ENCODE assay signal across 16 cellular contexts in genomic region chr7:2814682-2815522, GRCh38. TPM values are rescaled to one million over a fixed set of nuclear protein-coding genes. Genes with fewer than 3 reads are reported as not detected.
A peak's percentile ranks its signal among the peaks of the same experiment; 100 is the strongest.
DNase-seq lines count a peak whose midpoint lies in the region; ATAC-seq, FAIRE-seq and TF ChIP-seq lines count a peak whose summit lies in the region.
"Had no signal": no experiment of that assay in that cellular context is flagged by ENCODE, and none has a peak within 500 bp of the region (broad histone marks: within the 10 kb centered on the region; RNA-seq: fewer than 3 reads in every experiment).

No MANE protein-coding gene starts in this region.

- H3K27ac ChIP-seq in ACC112 (ENCODE audit: low read depth, low read length) (peak overlapping the region; percentile 81), SJSA1 (peak overlapping the region; percentile 80), heart right ventricle (peak overlapping the region in 9 of 10 donors; percentile 58 to 84 (median 76))
- H3K27ac ChIP-seq: WERI-Rb-1 had no signal

- H3K9me3 ChIP-seq in SJSA1 (replicated peaks) (no peaks in the 10 kb centered on the region), heart right ventricle (no peaks in the 10 kb centered on the region)
- H3K9me3 ChIP-seq: testis had no signal

- no peak for FAIRE-seq in GM12892 (lab: Jason Lieb, UNC)
- FAIRE-seq: endometrium had no signal

- peak; percentile 98 to 99 for DNase-seq in SJSA1 (ENCODE audit: low read depth in 1 of 2, low spot score in 2 of 2)
- no peak for DNase-seq in heart right ventricle
- no peak for DNase-seq in nephron progenitor cell
- no peak for DNase-seq in GM12892 (ENCODE audit: insufficient read length)
- no peak for DNase-seq in stimulated activated CD4-positive, alpha-beta T cell treated with anti-CD3 and anti-CD28 coated beads, Interleukin-2, amount 100 ng/mL, for 48 hours
- DNase-seq in NCI-H524 (lab: John Stamatoyannopoulos, UW): no peak
- DNase-seq in NCI-H1048 (lab: John Stamatoyannopoulos, UW): no peak
- DNase-seq: amygdala, hypothalamus, NCI-H146, NCI-H774, retina, testis, WERI-Rb-1 had no signal

- intact Hi-C loops in heart right ventricle (cut with DNase I): loop anchor here in 1 of 10 donors (5.0 kb wide), 1 partner anchor 53 kb away; no protein-coding TSS in a partner anchor

- H3K36me3 ChIP-seq in ACC112 (ENCODE audit: insufficient read depth, low read length) (no peaks in the 10 kb centered on the region), SJSA1 (peaks cover 13% of the 10 kb centered on the region; the same call in 1 of the 2 replicates), heart right ventricle (no peaks in the 10 kb centered on the region)
- H3K36me3 ChIP-seq: WERI-Rb-1 had no signal

- H3K4me3 ChIP-seq in ACC112 (ENCODE audit: low read depth, low read length) (peak overlapping the region; percentile 63), SJSA1 (peak overlapping the region; percentile 28), heart right ventricle (peak overlapping the region in 3 of 10 donors; percentile 10 to 39 (median 33))
- H3K4me3 ChIP-seq: testis had no signal

- peak in 5 of 8 donors; percentile 9 to 42 (median 29) for ATAC-seq in heart right ventricle

- H3K27me3 ChIP-seq in ACC112 (ENCODE audit: insufficient read depth, low read length) (no peaks in the 10 kb centered on the region), SJSA1 (replicated peaks) (no peaks in the 10 kb centered on the region), heart right ventricle (no peaks in the 10 kb centered on the region)
- H3K27me3 ChIP-seq: testis had no signal

- peaks cover 2% of the 10 kb centered on the region for H3K27me3 Mint-ChIP-seq in nephron progenitor cell (ENCODE audit: low read depth, poor library complexity)

- H3K4me1 ChIP-seq in ACC112 (ENCODE audit: control insufficient read depth, insufficient read depth, low read length, unreplicated experiment) (peaks cover 69% of the 10 kb centered on the region), SJSA1 (replicated peaks) (peaks cover 75% of the 10 kb centered on the region), heart right ventricle (peaks cover 9 to 78% (median 69%) of the 10 kb centered on the region in 9 donors)

- 86 to 88% methylated on average over 30 of the region's 30 CpGs for WGBS in heart right ventricle, 2 donors

- H3K4me3 Mint-ChIP-seq in nephron progenitor cell: no peak overlapping the region

- H3K36me3 Mint-ChIP-seq in nephron progenitor cell (ENCODE audit: low read depth): peaks cover 62% of the 10 kb centered on the region

- peaks cover 78% of the 10 kb centered on the region for H3K79me2 ChIP-seq in ACC112 (ENCODE audit: control insufficient read depth, insufficient read depth, low read length, unreplicated experiment)

- TF ChIP-seq CTCF in heart right ventricle (IDR thresholded peaks at IDR 0.05) (no peak), nephron progenitor cell (IDR thresholded peaks at IDR 0.05) (no peak)

- peaks cover 8% of the 10 kb centered on the region for H3K9me3 Mint-ChIP-seq in nephron progenitor cell

- H3K27ac Mint-ChIP-seq in nephron progenitor cell: peak overlapping the region; percentile 52

- peaks cover 56% of the 10 kb centered on the region for H3K4me1 Mint-ChIP-seq in nephron progenitor cell

- TF ChIP-seq POLR2A in GM12892 (IDR thresholded peaks at IDR 0.05; ENCODE audit: low read depth, low read length): no peak

- H2AFZ ChIP-seq in ACC112 (ENCODE audit: low read length, unreplicated experiment): peak overlapping the region; percentile 30

RNA-seq across cellular contexts. Expression of gene GNA12, which starts 29.2 kb away (rescaled TPM):
- total RNA-seq in SJSA1 (2014; rRNA removed; shearing (Covaris generic)): 16.3 and 31.2 TPM in 2 replicates
- 10 to 100 TPM; 25.0 to 46.4 (median 34.5) TPM for total RNA-seq in heart right ventricle
- polyA plus RNA-seq in heart right ventricle: 10 to 100 TPM in 1 of 2 donors, 1 to 10 TPM in 1; 6.4 to 19.4 TPM
- 14.9 TPM for polyA plus RNA-seq in GM12892 (2012; ENCODE audit: missing spikeins)

Comparison
In these comparisons a context has a peak if more than half of its experiments do, and no peak if none do; other contexts are left out.
1. DNase-seq: peak in SJSA1 (2 of 2); none in heart right ventricle (0 of 2), nephron progenitor cell (single experiment), GM12892 (single experiment), stimulated activated CD4-positive, alpha-beta T cell treated with anti-CD3 and anti-CD28 coated beads, Interleukin-2, amount 100 ng/mL, for 48 hours (0 of 2), NCI-H524 (0 of 2) and NCI-H1048 (single experiment).
2. Peak in every context shown above with its lines, with median percentiles within 50 percentile points of each other: H3K27ac ChIP-seq.